ENCODE assay signal across 9 cellular contexts in the genomic region with DNA sequence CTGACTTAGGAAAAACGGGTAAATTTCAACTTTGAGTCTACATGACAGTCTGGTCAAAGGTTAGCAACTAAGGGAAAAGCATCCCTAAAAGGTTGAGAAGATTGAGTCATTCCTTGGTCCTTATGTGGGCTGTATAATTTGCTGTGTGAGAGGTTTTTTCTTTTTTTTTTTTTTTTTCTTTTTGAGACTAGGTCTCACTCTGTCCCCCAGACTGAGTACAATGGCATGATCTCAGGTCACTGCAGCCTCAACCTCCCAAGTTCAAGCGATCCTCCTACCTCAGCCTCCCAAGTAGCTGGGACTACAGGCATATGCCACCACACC.
DNase-seq lines count a peak whose midpoint lies in the region; ATAC-seq and TF ChIP-seq lines count a peak whose summit lies in the region.
"Had no signal": no experiment of that assay in that cellular context is flagged by ENCODE, and none has a peak within 500 bp of the region (broad histone marks: within the 10 kb centered on the region; RNA-seq: fewer than 3 reads in every experiment).

No MANE protein-coding gene starts in this region.

- no peak for DNase-seq in ascending aorta (ENCODE audit: low spot score in 2 of 2)
- DNase-seq in naive thymus-derived CD8-positive, alpha-beta T cell = no peak
- DNase-seq in HK-2 (ENCODE audit: unreplicated experiment) = no peak

- TF ChIP-seq CTCF in 22Rv1 (IDR thresholded peaks at IDR 0.05) (no peak), ascending aorta (IDR thresholded peaks at IDR 0.05) (no peak)

- POLR2A ChIA-PET in naive thymus-derived CD8-positive, alpha-beta T cell (lab: Charles Lee) = interaction anchor here (0.7 to 2.3 kb wide), 2 partner anchors 15 to 101 kb away, joined by 3 to 17 read pairs; partner anchors contain the start of gene MRTFA

- peak overlapping the region; percentile 55 for H3K27ac ChIP-seq in 22Rv1
- peak overlapping the region; percentile 79 to 92 for H3K27ac ChIP-seq in ascending aorta

- H3K4me3 ChIP-seq in ascending aorta = no peak overlapping the region

- no peaks in the 10 kb centered on the region for H3K36me3 ChIP-seq in ascending aorta

- peak overlapping the region in 8 of 10 donors; percentile 22 to 93 (median 82) for H3K4me3 Mint-ChIP-seq in naive thymus-derived CD8-positive, alpha-beta T cell

- H3K9me3 Mint-ChIP-seq in naive thymus-derived CD8-positive, alpha-beta T cell = peaks cover 0 to 2% (median 0%) of the 10 kb centered on the region in 9 donors

- ATAC-seq in HG02852 (IDR thresholded peaks at IDR 0.05; ENCODE audit: unreplicated experiment) = peak; percentile 20
- no peak for ATAC-seq in naive thymus-derived CD8-positive, alpha-beta T cell
- ATAC-seq in HG03469 (IDR thresholded peaks at IDR 0.05; ENCODE audit: unreplicated experiment) = no peak
- no peak for ATAC-seq in GM21786 (IDR thresholded peaks at IDR 0.05; ENCODE audit: unreplicated experiment)
- ATAC-seq in GM21526 (IDR thresholded peaks at IDR 0.05; ENCODE audit: low FRiP score, unreplicated experiment) = no peak
- ATAC-seq: esophagus mucosa had no signal

- no peaks in the 10 kb centered on the region for H3K36me3 Mint-ChIP-seq in naive thymus-derived CD8-positive, alpha-beta T cell

- peaks cover 5 to 35% of the 10 kb centered on the region in 2 donors for H3K4me1 ChIP-seq in ascending aorta

- H3K4me1 Mint-ChIP-seq in naive thymus-derived CD8-positive, alpha-beta T cell = peaks cover 25 to 63% (median 55%) of the 10 kb centered on the region in 4 donors

- no peaks in the 10 kb centered on the region for H3K27me3 ChIP-seq in ascending aorta

- H3K27ac Mint-ChIP-seq in naive thymus-derived CD8-positive, alpha-beta T cell = peak overlapping the region; percentile 31 to 95 (median 90)

- no peaks in the 10 kb centered on the region for H3K9me3 ChIP-seq in ascending aorta

- no peaks in the 10 kb centered on the region for H3K27me3 Mint-ChIP-seq in naive thymus-derived CD8-positive, alpha-beta T cell

- intact Hi-C loops in ascending aorta (cut with DNase I) = loop anchor here (2.0 kb wide), 1 partner anchor 22 kb away; no protein-coding TSS in a partner anchor
